Comparison of ENCODE assay signal across 10 cellular contexts in genomic region chr1:181101581-181102226, GRCh38. TPM values are rescaled to one million over a fixed set of nuclear protein-coding genes. Genes with fewer than 3 reads are reported as not detected.
DNase-seq lines count a peak whose midpoint lies in the region; ATAC-seq, FAIRE-seq and TF ChIP-seq lines count a peak whose summit lies in the region.
"Had no signal": no experiment of that assay in that cellular context is flagged by ENCODE, and none has a peak within 500 bp of the region (broad histone marks: within the 10 kb centered on the region; RNA-seq: fewer than 3 reads in every experiment).

No MANE protein-coding gene starts in this region.

- peaks cover 92% of the 10 kb centered on the region for H3K4me1 Mint-ChIP-seq in nephron progenitor cell

- H4K20me1 ChIP-seq in GM23248 (ENCODE audit: insufficient read depth): no peaks in the 10 kb centered on the region
- H4K20me1 ChIP-seq in K562 (replicated peaks; ENCODE audit: control insufficient read depth, insufficient read depth, low read length): no peaks in the 10 kb centered on the region

- POLR2A ChIA-PET in K562 (lab: Yijun Ruan, JAX): interaction anchor here (0.6 to 12.3 kb wide), 4 partner anchors 11 to 34 kb away, joined by 3 to 257 read pairs (median 14); partner anchors contain the start of gene IER5

- no peak for ATAC-seq in K562
- no peak for ATAC-seq in HG02840 (IDR thresholded peaks at IDR 0.05; ENCODE audit: low FRiP score, unreplicated experiment)
- ATAC-seq in HG03108 (IDR thresholded peaks at IDR 0.05; ENCODE audit: unreplicated experiment): no peak

- no peaks in the 10 kb centered on the region for H3K9me1 ChIP-seq in K562 (ENCODE audit: control insufficient read depth, insufficient read depth, low read length)

- H3K27ac ChIP-seq in GM23248 (0 out of 2 replicates have a peak overlapping the region, but pooled peaks have one; percentile 33), K562 (ENCODE audit: extremely low read depth, low read depth, low read length) (peak overlapping the region; percentile 43; the same call in 2 of the 3 replicates)

- H3K4me2 ChIP-seq in GM23248 (ENCODE audit: unreplicated experiment): peak overlapping the region; percentile 51
- peak overlapping the region; percentile 61 for H3K4me2 ChIP-seq in K562 (ENCODE audit: insufficient read depth, low read length)

- no peak; the same call in 1 of the 2 replicates for TF ChIP-seq EP300 in K562 (IDR thresholded peaks at IDR 0.05; ENCODE audit: low read length)

- H3K27me3 ChIP-seq in GM23248 (replicated peaks; ENCODE audit: insufficient read depth): no peaks in the 10 kb centered on the region
- no peaks in the 10 kb centered on the region for H3K27me3 ChIP-seq in K562 (ENCODE audit: control insufficient read depth in 2 of 2, insufficient read depth in 2 of 2, low read length in 2 of 2)

- H3K4me3 Mint-ChIP-seq in nephron progenitor cell: peak overlapping the region; percentile 64
- H3K4me3 Mint-ChIP-seq: central memory CD8-positive, alpha-beta T cell had no signal

- peaks cover 65% of the 10 kb centered on the region for H3K4me1 ChIP-seq in GM23248 (ENCODE audit: insufficient read depth)
- H3K4me1 ChIP-seq in K562 (replicated peaks in 1 of 2; ENCODE audit: control insufficient read depth in 2 of 2, insufficient read depth in 2 of 2, low read length in 2 of 2): peaks cover 34 to 71% of the 10 kb centered on the region in 2 experiments

- H3K9me3 ChIP-seq in GM23248 (ENCODE audit: low read depth): no peaks in the 10 kb centered on the region
- no peaks in the 10 kb centered on the region for H3K9me3 ChIP-seq in K562 (replicated peaks; ENCODE audit: control insufficient read depth, insufficient read depth, low read depth, low read length)

- no peak overlapping the region for H3K4me3 ChIP-seq in GM23248
- H3K4me3 ChIP-seq in K562: no peak overlapping the region

- FAIRE-seq in K562 (lab: Jason Lieb, UNC) (no peak), HTR-8/SVneo (lab: Jason Lieb, UNC) (no peak)

- peak overlapping the region; percentile 85 for H3K27ac Mint-ChIP-seq in nephron progenitor cell

- H3K79me2 ChIP-seq in GM23248 (ENCODE audit: insufficient read depth) (peaks cover 19% of the 10 kb centered on the region; the same call in 1 of the 2 replicates), K562 (ENCODE audit: control insufficient read depth, insufficient read depth, low read length) (peaks cover 4% of the 10 kb centered on the region; the same call in 1 of the 3 replicates)

- TF ChIP-seq CTCF in K562 (IDR thresholded peaks at IDR 0.05 in 2 of 3, conservative IDR thresholded peaks at IDR 0.05 in 1 of 3; ENCODE audit: insufficient read depth in 2 of 3, low read depth in 1 of 3, low read length in 3 of 3): no peak
- no peak for TF ChIP-seq CTCF in nephron progenitor cell (IDR thresholded peaks at IDR 0.05)

- H3K9me3 Mint-ChIP-seq in nephron progenitor cell: no peaks in the 10 kb centered on the region
- H3K9me3 Mint-ChIP-seq: central memory CD8-positive, alpha-beta T cell had no signal

- intact Hi-C loops in K562 (cut with micrococcal nuclease): no loop called here

- H3K9me2 ChIP-seq in GM23248 (ENCODE audit: insufficient read depth): no peaks in the 10 kb centered on the region

- H3F3A ChIP-seq in GM23248 (ENCODE audit: insufficient read depth): peaks cover 63% of the 10 kb centered on the region

- BruUV-seq in K562 (replicated peaks; lab: Mats Ljungman, UMichigan): no TSS peak

- H3K36me3 ChIP-seq in GM23248 (ENCODE audit: low read depth) (no peaks in the 10 kb centered on the region), K562 (ENCODE audit: control insufficient read depth, insufficient read depth, low read length) (no peaks in the 10 kb centered on the region)

- 32 to 47% methylated on average over 7 to 9 of the region's 9 CpGs for WGBS in GM23248 (ENCODE audit: low coverage in 1 of 2, low lambda C conversion rate in 2 of 2, missing lambda C conversion rate in 2 of 2), 2 experiments
- WGBS in K562 (ENCODE audit: insufficient coverage, low coverage, missing lambda C conversion rate): 3% methylated on average over 9 of the region's 9 CpGs

- in situ Hi-C loops in GM23248 (cut with MboI): no loop called here
- in situ Hi-C loops in K562 (cut with MboI): no loop called here

- H2AFZ ChIP-seq in GM23248: peak overlapping the region; percentile 33; the same call in 1 of the 2 replicates
- H2AFZ ChIP-seq in K562 (ENCODE audit: low read depth, low read length): peak overlapping the region; percentile 76

- TF ChIP-seq RAD21 in K562 (CRISPR knock-in tag; conservative IDR thresholded peaks at IDR 0.05 in 1 of 2, IDR thresholded peaks at IDR 0.05 in 1 of 2): no peak

- H3K36me3 Mint-ChIP-seq in nephron progenitor cell (ENCODE audit: low read depth): no peaks in the 10 kb centered on the region

- peak; percentile 75 for DNase-seq in GM23248
- DNase-seq in NCI-H2171 treated with DMSO at 0.1 percent for 48 hours (lab: John Stamatoyannopoulos, UW): peak; percentile 91
- DNase-seq in K562 (ENCODE audit: extremely low read depth in 1 of 4, low spot score in 3 of 4): peak in 2 of 4 experiments; percentile 38 to 69
- DNase-seq in nephron progenitor cell: peak; percentile 29
- DNase-seq in activated naive CD4-positive, alpha-beta T cell (lab: John Stamatoyannopoulos, UW): no peak
- DNase-seq in HTR-8/SVneo (ENCODE audit: insufficient read length, low spot score): no peak
- DNase-seq: OCI-M1 had no signal

- H3K9ac ChIP-seq in GM23248 (no peak overlapping the region), K562 (ENCODE audit: insufficient read depth in 1 of 2, low read depth in 2 of 2, low read length in 2 of 2) (peak overlapping the region; percentile 11 to 45; a peak in 3 of 4 replicates)

- peaks cover 9% of the 10 kb centered on the region for H3K27me3 Mint-ChIP-seq in nephron progenitor cell (ENCODE audit: low read depth, poor library complexity)
- H3K27me3 Mint-ChIP-seq: central memory CD8-positive, alpha-beta T cell had no signal

- no peak for TF ChIP-seq POLR2A in K562 (conservative IDR thresholded peaks at IDR 0.05)

- CTCF ChIA-PET in K562 (lab: Yijun Ruan, JAX; ENCODE audit: low intra/inter-chr PET ratio): no interaction called here

TF ChIP-seq in K562, 482 proteins besides CTCF, POLR2A, EP300 and RAD21 (continues in another document):
- TF ChIP-seq LEF1 (IDR thresholded peaks at IDR 0.05) (0 out of 2 replicates have a peak, but pooled peaks have one; percentile 26), EHMT2 (IDR thresholded peaks at IDR 0.05) (peak; percentile 38; the same call in 1 of the 2 replicates), FOSL1 (tag; conservative IDR thresholded peaks at IDR 0.05) (peak; percentile 34), TRIM28 (IDR thresholded peaks at IDR 0.05) (no peak), MTA3 (IDR thresholded peaks at IDR 0.05; ENCODE audit: borderline replicate concordance) (no peak), XRCC5 (IDR thresholded peaks at IDR 0.05; ENCODE audit: low read depth, low read length) (0 out of 2 replicates have a peak, but pooled peaks have one; percentile 6), CCAR2 (IDR thresholded peaks at IDR 0.05; ENCODE audit: low read depth, low read length) (no peak), CHCHD3 (CRISPR knock-in tag; IDR thresholded peaks at IDR 0.05) (no peak), LCOR (CRISPR knock-in tag; IDR thresholded peaks at IDR 0.05) (no peak), MAFF (IDR thresholded peaks at IDR 0.05; ENCODE audit: low read length) (no peak), EGR1 (conservative IDR thresholded peaks at IDR 0.05) (0 out of 2 replicates have a peak, but pooled peaks have one; percentile 17), TFAP4 (CRISPR knock-in tag; IDR thresholded peaks at IDR 0.05; ENCODE audit: borderline replicate concordance) (peak; percentile 55)

RNA-seq across cellular contexts. Expression of gene IER5, which starts 13.2 kb away (rescaled TPM):
- total RNA-seq in GM23248 (2014; rRNA removed; shearing (Covaris generic)): 33.6 and 38.5 TPM in 2 replicates
- 8.1 and 10.8 TPM in 2 replicates for polyA plus RNA-seq in GM23248 (2016; fragmentation: Nextera tagmentation; extraction: Ambion mirVana)
- total RNA-seq in K562 (2011; cell fraction: chromatin; rRNA removed; ENCODE audit: low replicate concordance): 21.5 and 24.6 TPM in 2 replicates
- total RNA-seq in K562 (2011; cell fraction: nucleolus; rRNA removed): 27.5 and 31.9 TPM in 2 replicates
- 26.3 and 27.0 TPM in 2 replicates for total RNA-seq in K562 (2011; cell fraction: nucleoplasm; rRNA removed)
- total RNA-seq in K562 (2014; rRNA removed): 32.1 and 33.1 TPM in 2 replicates
- total RNA-seq in K562 (2014; rRNA removed; fragmentation: Illumina TruSeq; extraction: Trizol): 9.9 and 10.9 TPM in 2 replicates
- 14.1 and 14.6 TPM in 2 replicates for total RNA-seq in K562 (2015; rRNA removed; fragmentation: Illumina TruSeq; extraction: Trizol)
- total RNA-seq in K562 (2021): 29.8 and 30.4 TPM in 2 replicates
- 11.5 and 13.9 TPM in 2 replicates for polyA plus RNA-seq in K562 (2011; rRNA removed)
- 9.5 and 16.6 TPM in 2 replicates for polyA plus RNA-seq in K562 (2011; cell fraction: cytosol; rRNA removed)
- 19.1 and 21.0 TPM in 2 replicates for polyA plus RNA-seq in K562 (2011; cell fraction: nucleus; rRNA removed)
- 18.7 and 22.8 TPM in 2 replicates for polyA plus RNA-seq in K562 (2012)
- 12.0 and 12.6 TPM in 2 replicates for polyA plus RNA-seq in K562 (2014; fragmentation: Illumina TruSeq; extraction: Trizol)
- polyA plus RNA-seq in K562 (2014; fragmentation: Nextera tagmentation; extraction: Ambion mirVana): 1 to 10 TPM; 2.4 to 2.5 TPM
- polyA plus RNA-seq in K562 (2014; rRNA removed): 25.0 and 25.7 TPM in 2 replicates
- 10.3 and 13.4 TPM in 2 replicates for polyA minus RNA-seq in K562 (2011; rRNA and poly(A)+ RNA removed)
- 12.1 and 13.3 TPM in 2 replicates for polyA minus RNA-seq in K562 (2011; cell fraction: cytosol; rRNA and poly(A)+ RNA removed)
- polyA minus RNA-seq in K562 (2011; cell fraction: nucleus; rRNA and poly(A)+ RNA removed): 21.1 and 33.3 TPM in 2 replicates

Comparison
In these comparisons a context has a peak if more than half of its experiments do, and no peak if none do; other contexts are left out.
1. DNase-seq: peak in GM23248 (single experiment), NCI-H2171 treated with DMSO at 0.1 percent for 48 hours (single experiment) and nephron progenitor cell (single experiment); none in activated naive CD4-positive, alpha-beta T cell (0 of 4) and HTR-8/SVneo (single experiment).